In the genomic region with DNA sequence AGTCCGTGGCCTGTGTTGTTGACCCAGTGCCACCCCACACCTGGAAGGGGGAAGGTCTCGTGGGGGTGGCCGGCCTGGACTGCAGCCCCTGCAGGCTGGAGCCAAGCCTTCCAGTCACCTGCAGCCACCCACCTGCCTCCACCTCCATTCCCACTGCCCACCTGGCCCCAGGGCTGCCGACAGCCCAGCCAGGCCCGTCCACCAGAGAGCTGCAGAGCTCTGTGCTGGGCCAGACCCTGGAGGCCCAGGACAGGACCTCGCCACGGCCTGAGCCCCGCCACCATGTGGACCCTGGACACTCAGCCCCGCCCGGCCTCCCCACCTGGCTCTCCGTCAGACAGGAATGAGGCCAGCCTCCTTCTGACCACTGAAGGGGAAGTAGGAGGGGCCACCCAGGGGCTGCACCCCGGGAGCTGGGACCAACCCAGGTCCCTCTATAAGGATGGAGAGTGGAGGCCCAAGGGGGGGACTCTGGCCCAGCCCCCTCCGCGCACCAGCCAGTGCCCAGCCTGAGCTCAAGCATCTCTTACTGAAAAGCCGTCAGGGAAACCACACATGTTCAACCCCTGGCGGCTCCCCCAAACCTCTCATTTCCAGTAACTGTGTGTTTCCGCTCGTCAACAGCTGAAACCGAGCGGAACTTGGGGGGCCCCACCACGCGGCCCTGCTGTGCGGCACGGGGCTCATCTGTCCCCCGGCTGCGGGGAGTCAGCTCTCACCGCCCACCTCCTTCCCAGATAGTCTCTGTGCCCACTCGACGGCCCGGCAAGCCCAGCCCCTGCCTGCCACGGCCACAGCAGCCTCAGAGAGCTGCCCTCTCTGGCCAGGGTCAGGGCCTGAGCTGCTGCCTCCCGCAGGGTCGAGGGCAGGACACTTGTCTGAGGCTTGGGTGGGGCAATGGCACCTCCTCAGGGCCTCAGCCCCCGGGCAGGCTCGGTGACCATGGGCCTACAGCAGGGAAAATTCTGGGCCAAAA, we compare ENCODE assay signal across 8 cellular contexts. TPM values are rescaled to one million over a fixed set of nuclear protein-coding genes. Genes with fewer than 3 reads are reported as not detected.
DNase-seq lines count a peak whose midpoint lies in the region; ATAC-seq lines count a peak whose summit lies in the region.

No MANE protein-coding gene starts in this region.

- H3K27me3 Mint-ChIP-seq in activated T-helper 1 cell treated with anti-CD3 and anti-CD28 coated beads, Interleukin-12 subunit alpha, Interleukin-12 subunit beta, Interleukin-2, Interleukin-4 antibody, amounts not matched to agents 30 ng/mL and 10 ng/mL and 1 ng/mL, durations not matched to agents 14 hours and 24 hours and 36 hours (ENCODE audit: insufficient read depth) = no peaks in the 10 kb centered on the region
- H3K27me3 Mint-ChIP-seq in stimulated activated naive CD8-positive, alpha-beta T cell treated with anti-CD3 and anti-CD28 coated beads, Interleukin-15, amount 100 ng/mL, for 72 hours = no peaks in the 10 kb centered on the region

- peak; percentile 84 for ATAC-seq in stimulated activated naive CD8-positive, alpha-beta T cell treated with anti-CD3 and anti-CD28 coated beads, Interleukin-15, amount 100 ng/mL, for 72 hours

- WGBS in mesenchymal stem cell = 94% methylated on average over 32 of the region's 35 CpGs

- no peak overlapping the region for H2AFZ ChIP-seq in mesenchymal stem cell (ENCODE audit: low read depth, low read length)

- H3K36me3 Mint-ChIP-seq in activated T-helper 1 cell treated with anti-CD3 and anti-CD28 coated beads, Interleukin-12 subunit alpha, Interleukin-12 subunit beta, Interleukin-2, Interleukin-4 antibody, amounts not matched to agents 30 ng/mL and 10 ng/mL and 1 ng/mL, durations not matched to agents 14 hours and 24 hours and 36 hours (ENCODE audit: low read depth) = peaks cover 13% of the 10 kb centered on the region

- H2BK120ac ChIP-seq in mesenchymal stem cell (ENCODE audit: low read depth, low read length) = no peak overlapping the region

- peak overlapping the region; percentile 40 for H4K8ac ChIP-seq in mesenchymal stem cell (ENCODE audit: low read length)

- H2AK5ac ChIP-seq in mesenchymal stem cell (ENCODE audit: low read length, severe bottlenecking) = no peak overlapping the region

- peaks cover 51% of the 10 kb centered on the region for H3K36me3 ChIP-seq in NT2/D1 (ENCODE audit: insufficient read depth, insufficient read length, low read length)
- peaks cover 0 to 81% of the 10 kb centered on the region in 2 experiments for H3K36me3 ChIP-seq in mesenchymal stem cell (ENCODE audit: control insufficient read depth in 1 of 2, insufficient read depth in 2 of 2, low read depth in 1 of 2, low read length in 2 of 2)

- peak overlapping the region; percentile 86 for H3K27ac Mint-ChIP-seq in activated T-helper 1 cell treated with anti-CD3 and anti-CD28 coated beads, Interleukin-12 subunit alpha, Interleukin-12 subunit beta, Interleukin-2, Interleukin-4 antibody, amounts not matched to agents 30 ng/mL and 10 ng/mL and 1 ng/mL, durations not matched to agents 14 hours and 24 hours and 36 hours
- peak overlapping the region; percentile 84 to 92 for H3K27ac Mint-ChIP-seq in stimulated activated naive CD8-positive, alpha-beta T cell treated with anti-CD3 and anti-CD28 coated beads, Interleukin-15, amount 100 ng/mL, for 72 hours

- peak overlapping the region; percentile 71 for H3K4me3 Mint-ChIP-seq in activated T-helper 1 cell treated with anti-CD3 and anti-CD28 coated beads, Interleukin-12 subunit alpha, Interleukin-12 subunit beta, Interleukin-2, Interleukin-4 antibody, amounts not matched to agents 30 ng/mL and 10 ng/mL and 1 ng/mL, durations not matched to agents 14 hours and 24 hours and 36 hours
- peak overlapping the region; percentile 62 to 82 for H3K4me3 Mint-ChIP-seq in stimulated activated naive CD8-positive, alpha-beta T cell treated with anti-CD3 and anti-CD28 coated beads, Interleukin-15, amount 100 ng/mL, for 72 hours

- peaks cover 29% of the 10 kb centered on the region for H3K4me1 ChIP-seq in NT2/D1 (ENCODE audit: insufficient read depth, insufficient read length)
- H3K4me1 ChIP-seq in mesenchymal stem cell (ENCODE audit: control insufficient read depth, insufficient read depth, low read depth, low read length) = peaks cover 45% of the 10 kb centered on the region

- H3K79me1 ChIP-seq in mesenchymal stem cell (replicated peaks; ENCODE audit: low read length, poor library complexity, severe bottlenecking) = peaks cover 66% of the 10 kb centered on the region

- H3K4me2 ChIP-seq in mesenchymal stem cell (ENCODE audit: low read length, poor library complexity, severe bottlenecking) = no peak overlapping the region

- H3K4me1 Mint-ChIP-seq in activated T-helper 1 cell treated with anti-CD3 and anti-CD28 coated beads, Interleukin-12 subunit alpha, Interleukin-12 subunit beta, Interleukin-2, Interleukin-4 antibody, amounts not matched to agents 30 ng/mL and 10 ng/mL and 1 ng/mL, durations not matched to agents 14 hours and 24 hours and 36 hours (ENCODE audit: low read depth) = peaks cover 26% of the 10 kb centered on the region
- peaks cover 94% of the 10 kb centered on the region for H3K4me1 Mint-ChIP-seq in stimulated activated naive CD8-positive, alpha-beta T cell treated with anti-CD3 and anti-CD28 coated beads, Interleukin-15, amount 100 ng/mL, for 72 hours

- peak overlapping the region; percentile 36 for H4K91ac ChIP-seq in mesenchymal stem cell (ENCODE audit: low read length)

- DNase-seq in NT2/D1 (ENCODE audit: low read depth, low spot score) (no peak), mesenchymal stem cell (no peak), NK-92 (lab: John Stamatoyannopoulos, UW; ENCODE audit: unreplicated experiment) (no peak), globus pallidus (ENCODE audit: low spot score) (no peak), SW 1271 (lab: John Stamatoyannopoulos, UW) (no peak), hippocampal formation (lab: John Stamatoyannopoulos, UW) (no peak)
- peak; percentile 76 for DNase-seq in activated T-helper 1 cell treated with anti-CD3 and anti-CD28 coated beads, Interleukin-12 subunit alpha, Interleukin-12 subunit beta, Interleukin-2, Interleukin-4 antibody, amounts not matched to agents 30 ng/mL and 10 ng/mL and 1 ng/mL, durations not matched to agents 14 hours and 24 hours and 36 hours (ENCODE audit: low spot score)
- DNase-seq in stimulated activated naive CD8-positive, alpha-beta T cell treated with anti-CD3 and anti-CD28 coated beads, Interleukin-15, amount 100 ng/mL, for 72 hours = peak; percentile 84 to 86

- H3K18ac ChIP-seq in mesenchymal stem cell (ENCODE audit: low read depth in 1 of 2, low read length in 2 of 2) = no peak overlapping the region

- peaks cover 9% of the 10 kb centered on the region; the same call in 1 of the 2 replicates for H3K9me3 ChIP-seq in NT2/D1 (ENCODE audit: insufficient read depth, low read length)
- H3K9me3 ChIP-seq in mesenchymal stem cell (ENCODE audit: control insufficient read depth, low read length) = no peaks in the 10 kb centered on the region

- H3K4me3 ChIP-seq in NT2/D1 (ENCODE audit: insufficient read length, low read depth) (no peak overlapping the region), mesenchymal stem cell (ENCODE audit: insufficient read depth in 1 of 2, low read depth in 1 of 2, low read length in 2 of 2) (no peak overlapping the region)

- no peak overlapping the region for H2BK5ac ChIP-seq in mesenchymal stem cell (ENCODE audit: low read depth, low read length, poor library complexity, severe bottlenecking)

- H2BK12ac ChIP-seq in mesenchymal stem cell (ENCODE audit: low read length in 2 of 2) = no peak overlapping the region

- no peak overlapping the region for H3K23ac ChIP-seq in mesenchymal stem cell (ENCODE audit: low read length in 2 of 2)

- no peak overlapping the region for H3K4ac ChIP-seq in mesenchymal stem cell (ENCODE audit: low read depth in 1 of 2, low read length in 2 of 2)

- H3K9me3 Mint-ChIP-seq in activated T-helper 1 cell treated with anti-CD3 and anti-CD28 coated beads, Interleukin-12 subunit alpha, Interleukin-12 subunit beta, Interleukin-2, Interleukin-4 antibody, amounts not matched to agents 30 ng/mL and 10 ng/mL and 1 ng/mL, durations not matched to agents 14 hours and 24 hours and 36 hours = no peaks in the 10 kb centered on the region
- no peaks in the 10 kb centered on the region for H3K9me3 Mint-ChIP-seq in stimulated activated naive CD8-positive, alpha-beta T cell treated with anti-CD3 and anti-CD28 coated beads, Interleukin-15, amount 100 ng/mL, for 72 hours

- no peak overlapping the region for H3K27ac ChIP-seq in mesenchymal stem cell (ENCODE audit: low read length, poor library complexity, severe bottlenecking)

- no peaks in the 10 kb centered on the region for H3K27me3 ChIP-seq in NT2/D1 (ENCODE audit: insufficient read depth, insufficient read length)
- H3K27me3 ChIP-seq in mesenchymal stem cell (ENCODE audit: control insufficient read depth in 1 of 2, insufficient read depth in 1 of 2, low read length in 2 of 2) = no peaks in the 10 kb centered on the region

- H3K9ac ChIP-seq in NT2/D1 (ENCODE audit: insufficient read length, low read depth) (peak overlapping the region; percentile 10), mesenchymal stem cell (ENCODE audit: low read length) (no peak overlapping the region)

- no peak overlapping the region for H3K14ac ChIP-seq in mesenchymal stem cell (ENCODE audit: low read length in 2 of 2)

- intact Hi-C loops in activated T-helper 1 cell treated with anti-CD3 and anti-CD28 coated beads, Interleukin-12 subunit alpha, Interleukin-12 subunit beta, Interleukin-2, Interleukin-4 antibody, amounts not matched to agents 30 ng/mL and 10 ng/mL and 1 ng/mL, durations not matched to agents 14 hours and 24 hours and 36 hours (cut with micrococcal nuclease) = loop anchor here (1.0 to 5.0 kb wide), 3 partner anchors 13 to 291 kb away; partner anchors contain the start of genes NOTCH1 and SEC16A

- peak overlapping the region; percentile 2 for H2BK15ac ChIP-seq in mesenchymal stem cell (ENCODE audit: low read depth, poor library complexity, severe bottlenecking)

RNA-seq across cellular contexts. Expression of gene NOTCH1, which starts 12.8 kb away (rescaled TPM):
- total RNA-seq in activated T-helper 1 cell treated with anti-CD3 and anti-CD28 coated beads, Interleukin-12 subunit alpha, Interleukin-12 subunit beta, Interleukin-2, Interleukin-4 antibody, amounts not matched to agents 30 ng/mL and 10 ng/mL and 1 ng/mL, durations not matched to agents 14 hours and 24 hours and 36 hours = 115 and 121 TPM in 2 replicates
- 15.4 TPM for polyA plus RNA-seq in mesenchymal stem cell (2013, experiment 1 of 2)
- polyA plus RNA-seq in mesenchymal stem cell (2013, experiment 2 of 2) = 13.5 TPM

RNA-seq across cellular contexts. Expression of gene SEC16A, which starts 50.2 kb away (rescaled TPM):
- 87.3 and 88.5 TPM in 2 replicates for total RNA-seq in activated T-helper 1 cell treated with anti-CD3 and anti-CD28 coated beads, Interleukin-12 subunit alpha, Interleukin-12 subunit beta, Interleukin-2, Interleukin-4 antibody, amounts not matched to agents 30 ng/mL and 10 ng/mL and 1 ng/mL, durations not matched to agents 14 hours and 24 hours and 36 hours
- 38.4 TPM for polyA plus RNA-seq in mesenchymal stem cell (2013, experiment 1 of 2)
- polyA plus RNA-seq in mesenchymal stem cell (2013, experiment 2 of 2) = 36.6 TPM

Comparison
In these comparisons a context has a peak if more than half of its experiments do, and no peak if none do; other contexts are left out.
1. DNase-seq: peak in activated T-helper 1 cell treated with anti-CD3 and anti-CD28 coated beads, Interleukin-12 subunit alpha, Interleukin-12 subunit beta, Interleukin-2, Interleukin-4 antibody, amounts not matched to agents 30 ng/mL and 10 ng/mL and 1 ng/mL, durations not matched to agents 14 hours and 24 hours and 36 hours (single experiment) and stimulated activated naive CD8-positive, alpha-beta T cell treated with anti-CD3 and anti-CD28 coated beads, Interleukin-15, amount 100 ng/mL, for 72 hours (2 of 2); none in NT2/D1 (single experiment), mesenchymal stem cell (single experiment), NK-92 (single experiment), globus pallidus (single experiment), SW 1271 (0 of 2) and hippocampal formation (0 of 2).